1 cellular context compared by ENCODE assay signal in genomic region chr18:3448845-3449701, GRCh38.
TF ChIP-seq lines count a peak whose summit lies in the region.

No MANE protein-coding gene starts in this region.

TF ChIP-seq in HepG2, 621 proteins besides CTCF, POLR2A, EP300 and RAD21 (continued from another document and continues in another):
- TF ChIP-seq RNF219 (CRISPR knock-in tag; IDR thresholded peaks at IDR 0.05) (no peak), ZBTB42 (CRISPR knock-in tag; IDR thresholded peaks at IDR 0.05) (no peak), ZNF17 (CRISPR knock-in tag; IDR thresholded peaks at IDR 0.05) (no peak), HNF1B (CRISPR knock-in tag; IDR thresholded peaks at IDR 0.05) (no peak), NFE2L2 (IDR thresholded peaks at IDR 0.05; ENCODE audit: low read length) (no peak), LBX2 (CRISPR knock-in tag; IDR thresholded peaks at IDR 0.05; ENCODE audit: borderline replicate concordance) (no peak), CENPX (CRISPR knock-in tag; IDR thresholded peaks at IDR 0.05) (no peak), MED1 (CRISPR knock-in tag; IDR thresholded peaks at IDR 0.05) (peak; percentile 75; the same call in 1 of the 2 replicates), CENPT (CRISPR knock-in tag; IDR thresholded peaks at IDR 0.05; ENCODE audit: low read depth) (no peak), ZNF326 (CRISPR knock-in tag; IDR thresholded peaks at IDR 0.05; ENCODE audit: borderline replicate concordance) (no peak), CCDC6 (CRISPR knock-in tag; IDR thresholded peaks at IDR 0.05) (no peak), PAF1 (CRISPR knock-in tag; IDR thresholded peaks at IDR 0.05) (no peak), ZNF224 (CRISPR knock-in tag; IDR thresholded peaks at IDR 0.05) (no peak), CEBPG (CRISPR knock-in tag; IDR thresholded peaks at IDR 0.05) (peak; percentile 76), MED13 (CRISPR knock-in tag; IDR thresholded peaks at IDR 0.05) (no peak), ZNF24 (IDR thresholded peaks at IDR 0.05) (no peak), MYPOP (CRISPR knock-in tag; IDR thresholded peaks at IDR 0.05) (peak; percentile 26; the same call in 1 of the 2 replicates), NFYC (CRISPR knock-in tag; IDR thresholded peaks at IDR 0.05) (0 out of 2 replicates have a peak, but pooled peaks have one; percentile 34), ELF1 (CRISPR knock-in tag; IDR thresholded peaks at IDR 0.05) (0 out of 2 replicates have a peak, but pooled peaks have one; percentile 17), NCOR1 (IDR thresholded peaks at IDR 0.05; ENCODE audit: borderline replicate concordance, low read length) (peak; percentile 38; the same call in 1 of the 2 replicates), ZFP62 (CRISPR knock-in tag; IDR thresholded peaks at IDR 0.05) (no peak), ZNF773 (CRISPR knock-in tag; IDR thresholded peaks at IDR 0.05; ENCODE audit: borderline replicate concordance) (peak; percentile 50; the same call in 1 of the 2 replicates), SKIL (CRISPR knock-in tag; IDR thresholded peaks at IDR 0.05; ENCODE audit: borderline replicate concordance) (no peak; the same call in 1 of the 2 replicates), CBX5 (CRISPR knock-in tag; IDR thresholded peaks at IDR 0.05; ENCODE audit: borderline replicate concordance) (no peak; the same call in 1 of the 2 replicates), FOXM1 (CRISPR knock-in tag; IDR thresholded peaks at IDR 0.05) (no peak), TFDP1 (CRISPR knock-in tag; IDR thresholded peaks at IDR 0.05; ENCODE audit: borderline replicate concordance) (0 out of 2 replicates have a peak, but pooled peaks have one; percentile 34), TFE3 (CRISPR knock-in tag; IDR thresholded peaks at IDR 0.05) (peak; percentile 59; the same call in 1 of the 2 replicates), ZNF788 (CRISPR knock-in tag; IDR thresholded peaks at IDR 0.05; ENCODE audit: borderline replicate concordance) (peak; percentile 61; the same call in 1 of the 2 replicates), GATAD1 (CRISPR knock-in tag; IDR thresholded peaks at IDR 0.05) (0 out of 2 replicates have a peak, but pooled peaks have one; percentile 37), ZNF432 (CRISPR knock-in tag; IDR thresholded peaks at IDR 0.05; ENCODE audit: borderline replicate concordance) (no peak), POLR2AphosphoS5 (IDR thresholded peaks at IDR 0.05; ENCODE audit: low read depth, low read length) (peak; percentile 72), ASH2L (IDR thresholded peaks at IDR 0.05; ENCODE audit: insufficient read length, low read depth, low read length) (peak; percentile 37), ZNF576 (CRISPR knock-in tag; IDR thresholded peaks at IDR 0.05) (no peak), PCBP2 (optimal IDR thresholded peaks at IDR 0.05; ENCODE audit: low read depth, low read length, poor library complexity, severe bottlenecking) (no peak), KLF16 (CRISPR knock-in tag; IDR thresholded peaks at IDR 0.05) (no peak), ZBTB20 (CRISPR knock-in tag; IDR thresholded peaks at IDR 0.05; ENCODE audit: borderline replicate concordance, low read depth) (peak; percentile 71; the same call in 1 of the 2 replicates), IKZF1 (IDR thresholded peaks at IDR 0.05) (no peak), ZFP41 (CRISPR knock-in tag; IDR thresholded peaks at IDR 0.05; ENCODE audit: borderline replicate concordance) (no peak), KAT8 (CRISPR knock-in tag; IDR thresholded peaks at IDR 0.05) (no peak), SALL2 (CRISPR knock-in tag; IDR thresholded peaks at IDR 0.05) (no peak), ZNF629 (CRISPR knock-in tag; conservative IDR thresholded peaks at IDR 0.05) (0 out of 2 replicates have a peak, but pooled peaks have one; percentile 10), HNF1A (IDR thresholded peaks at IDR 0.05; ENCODE audit: low read depth) (no peak), HNF1A (CRISPR knock-in tag; IDR thresholded peaks at IDR 0.05; ENCODE audit: borderline replicate concordance) (0 out of 2 replicates have a peak, but pooled peaks have one; percentile 1), ZNF513 (CRISPR knock-in tag; conservative IDR thresholded peaks at IDR 0.05) (no peak), UBTF (CRISPR knock-in tag; IDR thresholded peaks at IDR 0.05) (peak; percentile 34; the same call in 1 of the 2 replicates), ZNF256 (CRISPR knock-in tag; conservative IDR thresholded peaks at IDR 0.05) (0 out of 2 replicates have a peak, but pooled peaks have one; percentile 35)
